Comparison of ENCODE assay signal across 11 cellular contexts in the genomic region with DNA sequence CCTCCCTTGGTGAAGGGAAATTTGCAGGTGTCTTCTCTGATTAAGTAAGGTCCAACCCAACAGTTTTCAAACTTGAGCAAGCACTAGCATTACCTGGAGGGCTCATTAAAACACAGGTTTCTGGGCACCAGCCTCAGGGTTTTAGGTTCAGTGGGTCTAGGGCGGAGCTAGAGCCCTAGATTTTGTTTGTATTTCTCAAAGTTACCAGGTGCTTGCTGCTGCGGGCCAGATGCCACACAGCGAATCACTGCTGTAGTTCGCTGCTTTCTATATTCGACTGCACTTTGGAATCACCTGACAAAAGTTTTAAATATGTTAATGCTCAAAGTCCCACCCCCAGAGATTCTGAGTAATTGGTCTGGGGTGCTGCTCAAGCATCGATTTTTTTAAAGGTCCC. TPM values are rescaled to one million over a fixed set of nuclear protein-coding genes. Genes with fewer than 3 reads are reported as not detected.
DNase-seq lines count a peak whose midpoint lies in the region; ATAC-seq and TF ChIP-seq lines count a peak whose summit lies in the region.
"Had no signal": no experiment of that assay in that cellular context is flagged by ENCODE, and none has a peak within 500 bp of the region (broad histone marks: within the 10 kb centered on the region; RNA-seq: fewer than 3 reads in every experiment).

No MANE protein-coding gene starts in this region.

- H3K4me2 ChIP-seq in fibroblast of lung (ENCODE audit: extremely low read depth, insufficient read depth, low read length) = no peak overlapping the region

- no peak overlapping the region for H2AFZ ChIP-seq in fibroblast of lung (ENCODE audit: low read length)

- H3K27ac ChIP-seq in fibroblast of lung (ENCODE audit: insufficient read depth, low read length) (no peak overlapping the region), mucosa of rectum (ENCODE audit: low read depth in 2 of 2, low read length in 2 of 2) (no peak overlapping the region), urinary bladder (ENCODE audit: low read depth) (no peak overlapping the region)

- DNase-seq in NCI-H510A treated with DMSO at 0.1 percent for 48 hours (lab: John Stamatoyannopoulos, UW) (peak; percentile 79), NCI-H510A (lab: John Stamatoyannopoulos, UW) (no peak), fibroblast of lung (ENCODE audit: low read depth in 2 of 2) (no peak), GOT3 (lab: John Stamatoyannopoulos, UW) (no peak), NCI-H146 (lab: John Stamatoyannopoulos, UW) (no peak)
- DNase-seq: ACHN; activated CD8-positive, alpha-beta memory T cell treated with anti-CD3 and anti-CD28 coated beads, Interleukin-2, amount 50 U/mL, for 4 hours; NCI-H1092 treated with DMSO at 0.1 percent for 48 hours had no signal

- no peaks in the 10 kb centered on the region for H3K9me3 ChIP-seq in fibroblast of lung (ENCODE audit: control insufficient read depth, insufficient read depth, low read depth, low read length)
- no peaks in the 10 kb centered on the region for H3K9me3 ChIP-seq in mucosa of rectum (ENCODE audit: control insufficient read depth in 2 of 2, low read length in 2 of 2)

- peak overlapping the region in 3 of 4 experiments; percentile 35 to 75 (median 60) for H3K4me3 ChIP-seq in fibroblast of lung (replicated peaks in 1 of 4; ENCODE audit: control extremely low read depth in 1 of 4, insufficient read depth in 1 of 4, low read depth in 3 of 4, low read length in 4 of 4)
- peak overlapping the region; percentile 61 to 62 for H3K4me3 ChIP-seq in mucosa of rectum (ENCODE audit: low read length in 2 of 2)
- H3K4me3 ChIP-seq in urinary bladder (ENCODE audit: low read depth, low read length) = peak overlapping the region; percentile 35

- H4K20me1 ChIP-seq in fibroblast of lung (ENCODE audit: control insufficient read depth, extremely low read depth, insufficient read depth, low read length) = no peaks in the 10 kb centered on the region

- TF ChIP-seq CTCF in fibroblast of lung (conservative IDR thresholded peaks at IDR 0.05 in 1 of 2, IDR thresholded peaks at IDR 0.05 in 1 of 2; ENCODE audit: low read depth in 1 of 2, low read length in 2 of 2) = no peak

- H3K36me3 ChIP-seq in fibroblast of lung (ENCODE audit: control insufficient read depth, insufficient read depth, low read length) (no peaks in the 10 kb centered on the region), mucosa of rectum (ENCODE audit: control insufficient read depth in 2 of 2, insufficient read depth in 2 of 2, low read length in 2 of 2) (no peaks in the 10 kb centered on the region), urinary bladder (ENCODE audit: insufficient read depth) (no peaks in the 10 kb centered on the region)

- H3K4me1 ChIP-seq in fibroblast of lung (ENCODE audit: control insufficient read depth, extremely low read depth, insufficient read depth, low read length) (peaks cover 3% of the 10 kb centered on the region), mucosa of rectum (ENCODE audit: control insufficient read depth in 2 of 2, insufficient read depth in 2 of 2, low read length in 2 of 2) (peaks cover 0 to 3% of the 10 kb centered on the region in 2 donors), urinary bladder (ENCODE audit: insufficient read depth) (no peaks in the 10 kb centered on the region)

- no peaks in the 10 kb centered on the region for H3K79me2 ChIP-seq in fibroblast of lung (ENCODE audit: control insufficient read depth, insufficient read depth, low read length)

- WGBS in urinary bladder = 16% methylated on average over 6 of the region's 6 CpGs

- no peak overlapping the region for H3K9ac ChIP-seq in fibroblast of lung (ENCODE audit: insufficient read depth, low read length)
- H3K9ac ChIP-seq in mucosa of rectum (ENCODE audit: low read depth in 1 of 2, low read length in 2 of 2) = no peak overlapping the region

- ATAC-seq in GM21528 (IDR thresholded peaks at IDR 0.05; ENCODE audit: low FRiP score, unreplicated experiment) = no peak

- H3K27me3 ChIP-seq in fibroblast of lung (ENCODE audit: control insufficient read depth, insufficient read depth, low read length) (peaks cover 4% of the 10 kb centered on the region), mucosa of rectum (ENCODE audit: control insufficient read depth in 2 of 2, insufficient read depth in 2 of 2, low read length in 2 of 2) (peaks cover 0 to 2% of the 10 kb centered on the region in 2 donors)

RNA-seq across cellular contexts. Expression of a gene that starts 0.8 kb away (rescaled TPM):
- total RNA-seq in fibroblast of lung (2.3 and 6.9 TPM in 2 replicates), urinary bladder (151 TPM)
- polyA plus RNA-seq in fibroblast of lung (0.52 and 28.2 TPM in 2 replicates), urinary bladder (16.8 TPM)
- 0.46 and 22.3 TPM in 2 replicates for polyA plus RNA-seq in fibroblast of lung (2012)
- polyA minus RNA-seq in fibroblast of lung (ENCODE audit: low replicate concordance) = 3.8 TPM in 1 of 2 replicates, not detected in the other

Comparison
In these comparisons a context has a peak if more than half of its experiments do, and no peak if none do; other contexts are left out.
1. RNA of a gene that starts 0.8 kb away (total RNA-seq): 151 TPM in urinary bladder (single experiment); 2.3 to 6.9 TPM in fibroblast of lung; every median in the first group is over 10 times any median in the second.
2. Peak in every context shown above with its lines, with median percentiles within 50 percentile points of each other: H3K4me3 ChIP-seq.